1 cellular context compared by ENCODE assay signal in genomic region chr5:34916518-34916917, GRCh38.
TF ChIP-seq lines count a peak whose summit lies in the region.

No MANE protein-coding gene starts in this region.

TF ChIP-seq in GM23338, 12 proteins besides CTCF, POLR2A, EP300 and RAD21 (continued from another document):
- TF ChIP-seq ZNF462 (CRISPR knock-in tag; IDR thresholded peaks at IDR 0.05) (no peak), JUNB (IDR thresholded peaks at IDR 0.05; ENCODE audit: unreplicated experiment) (no peak), EZH2 (IDR thresholded peaks at IDR 0.05; ENCODE audit: low read depth, unreplicated experiment) (no peak), ZNF331 (CRISPR knock-in tag; IDR thresholded peaks at IDR 0.05; ENCODE audit: low read depth) (no peak), NANOG (IDR thresholded peaks at IDR 0.05; ENCODE audit: borderline replicate concordance) (no peak), ETS1 (IDR thresholded peaks at IDR 0.05) (no peak), STAT1 (IDR thresholded peaks at IDR 0.05; ENCODE audit: unreplicated experiment) (no peak)
